In the genomic region with DNA sequence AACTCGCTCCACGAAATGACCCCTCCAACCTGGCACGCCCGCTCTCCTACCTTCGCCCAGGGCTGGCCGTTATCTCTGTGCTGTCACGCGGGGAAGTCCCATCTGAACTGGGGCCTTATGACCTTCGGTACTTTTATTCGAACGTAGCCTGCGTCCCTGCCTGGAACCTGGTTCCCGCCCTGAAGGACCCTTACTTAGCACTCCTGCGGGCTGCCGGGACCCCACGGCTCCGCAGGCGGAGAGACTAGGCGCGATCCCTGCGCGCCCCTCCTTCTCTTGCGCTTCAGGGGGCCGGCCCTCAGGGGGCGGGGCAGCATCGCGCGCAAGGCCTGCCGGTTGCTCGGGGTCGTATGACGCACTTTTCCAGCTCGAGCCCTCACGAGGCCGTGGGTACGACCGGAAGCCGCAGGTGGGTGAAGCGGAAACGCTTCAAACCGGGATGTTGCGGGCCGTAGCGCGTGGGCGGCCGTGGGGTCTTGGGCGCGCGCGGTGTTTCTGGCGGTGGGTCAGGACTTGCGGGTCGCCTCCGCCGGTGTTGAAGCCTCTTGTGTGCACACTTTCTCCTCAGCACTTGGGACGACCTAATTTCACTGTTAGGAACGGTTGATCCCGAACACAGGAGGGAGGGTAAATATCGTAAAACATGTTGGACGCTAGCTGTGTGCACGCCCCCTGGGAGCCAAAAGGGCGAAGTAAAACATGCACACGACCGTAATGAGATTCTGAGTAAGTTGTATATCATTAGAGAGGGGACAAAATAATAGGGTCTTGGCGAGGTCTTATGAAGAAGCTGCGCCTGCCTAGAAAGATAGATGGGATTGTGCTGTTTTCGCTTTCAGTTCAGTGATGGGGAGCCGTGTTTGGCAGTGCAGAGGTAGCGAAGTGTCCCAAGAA, we compare ENCODE assay signal across 8 cellular contexts. TPM values are rescaled to one million over a fixed set of nuclear protein-coding genes. Genes with fewer than 3 reads are reported as not detected.
A peak's percentile ranks its signal among the peaks of the same experiment; 100 is the strongest.
DNase-seq lines count a peak whose midpoint lies in the region; ATAC-seq and TF ChIP-seq lines count a peak whose summit lies in the region.

A gene (plus strand): TSS at position 325 of the 894 bp plus-strand sequence. CDS start 6,991 bp downstream, outside the sequence.
A gene with protein sequence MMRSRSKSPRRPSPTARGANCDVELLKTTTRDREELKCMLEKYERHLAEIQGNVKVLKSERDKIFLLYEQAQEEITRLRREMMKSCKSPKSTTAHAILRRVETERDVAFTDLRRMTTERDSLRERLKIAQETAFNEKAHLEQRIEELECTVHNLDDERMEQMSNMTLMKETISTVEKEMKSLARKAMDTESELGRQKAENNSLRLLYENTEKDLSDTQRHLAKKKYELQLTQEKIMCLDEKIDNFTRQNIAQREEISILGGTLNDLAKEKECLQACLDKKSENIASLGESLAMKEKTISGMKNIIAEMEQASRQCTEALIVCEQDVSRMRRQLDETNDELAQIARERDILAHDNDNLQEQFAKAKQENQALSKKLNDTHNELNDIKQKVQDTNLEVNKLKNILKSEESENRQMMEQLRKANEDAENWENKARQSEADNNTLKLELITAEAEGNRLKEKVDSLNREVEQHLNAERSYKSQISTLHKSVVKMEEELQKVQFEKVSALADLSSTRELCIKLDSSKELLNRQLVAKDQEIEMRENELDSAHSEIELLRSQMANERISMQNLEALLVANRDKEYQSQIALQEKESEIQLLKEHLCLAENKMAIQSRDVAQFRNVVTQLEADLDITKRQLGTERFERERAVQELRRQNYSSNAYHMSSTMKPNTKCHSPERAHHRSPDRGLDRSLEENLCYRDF (minus strand): TSS at position 300 of the 894 bp plus-strand sequence. CDS start 45,503 bp downstream, outside the sequence.

- peaks cover 29 to 33% of the 10 kb centered on the region in 2 donors for H3K4me1 Mint-ChIP-seq in natural killer cell treated with Interleukin-12 subunit alpha and Interleukin-12 subunit beta and Interleukin-15 and Interleukin-18, amount 100 ng/mL, for 72 hours (ENCODE audit: low read depth in 2 of 2)

- peaks cover 6% of the 10 kb centered on the region for H3K36me3 Mint-ChIP-seq in natural killer cell treated with Interleukin-12 subunit alpha and Interleukin-12 subunit beta and Interleukin-15 and Interleukin-18, amount 100 ng/mL, for 72 hours

- peak; percentile 13 for TF ChIP-seq CTCF in fibroblast of pulmonary artery (IDR thresholded peaks at IDR 0.05; ENCODE audit: low read length, missing control alignments)

- peak within 1 kb of the TSS; percentile 64 for H3K4me3 ChIP-seq in fibroblast of pulmonary artery (replicated peaks; ENCODE audit: low read depth, low read length)

- no peak within 1 kb of the TSS for H3K4me3 Mint-ChIP-seq in natural killer cell treated with Interleukin-12 subunit alpha and Interleukin-12 subunit beta and Interleukin-15 and Interleukin-18, amount 100 ng/mL, for 72 hours

- peak within 1 kb of the TSS in 1 of 2 donors; percentile 86 for H3K27ac Mint-ChIP-seq in natural killer cell treated with Interleukin-12 subunit alpha and Interleukin-12 subunit beta and Interleukin-15 and Interleukin-18, amount 100 ng/mL, for 72 hours

- peak; percentile 90 for DNase-seq in ELF-1 (ENCODE audit: low read depth, low spot score)
- peak; percentile 60 for DNase-seq in GOT3 (lab: John Stamatoyannopoulos, UW)
- DNase-seq in LHCN-M2 (ENCODE audit: low read depth): peak; percentile 85
- peak; percentile 91 for DNase-seq in RPMI7951 (ENCODE audit: low read depth)
- DNase-seq in activated T-helper 9 cell treated with anti-CD3 and anti-CD28 coated beads, Interleukin-2, amount 50 U/mL, for 16 hours (ENCODE audit: low read depth): peak; percentile 91
- peak; percentile 89 for DNase-seq in fibroblast of pulmonary artery (ENCODE audit: low read depth)
- DNase-seq in natural killer cell treated with Interleukin-12 subunit alpha and Interleukin-12 subunit beta and Interleukin-15 and Interleukin-18, amount 100 ng/mL, for 72 hours (ENCODE audit: low spot score): peak; percentile 95
- DNase-seq in stimulated activated naive CD8-positive, alpha-beta T cell treated with anti-CD3 and anti-CD28 coated beads, Interleukin-15, Interleukin-2, amounts not matched to agents 100 U/mL and 50 U/mL, for 24 hours: peak; percentile 95

- H3K27me3 Mint-ChIP-seq in natural killer cell treated with Interleukin-12 subunit alpha and Interleukin-12 subunit beta and Interleukin-15 and Interleukin-18, amount 100 ng/mL, for 72 hours: no peaks in the 10 kb centered on the region

- ATAC-seq in natural killer cell treated with Interleukin-12 subunit alpha and Interleukin-12 subunit beta and Interleukin-15 and Interleukin-18, amount 100 ng/mL, for 72 hours: peak; percentile 99 to 100
- peak; percentile 98 for ATAC-seq in stimulated activated naive CD8-positive, alpha-beta T cell treated with anti-CD3 and anti-CD28 coated beads, Interleukin-15, Interleukin-2, amounts not matched to agents 100 U/mL and 50 U/mL, for 24 hours

- no peaks in the 10 kb centered on the region for H3K9me3 Mint-ChIP-seq in natural killer cell treated with Interleukin-12 subunit alpha and Interleukin-12 subunit beta and Interleukin-15 and Interleukin-18, amount 100 ng/mL, for 72 hours

RNA-seq across cellular contexts. Expression of the first gene that starts in this region (rescaled TPM):
- 5.2 and 7.1 TPM in 2 replicates for total RNA-seq in LHCN-M2 (2014; rRNA removed)
- 1.9 TPM for polyA plus RNA-seq in LHCN-M2 (2012)
- 8.3 and 8.4 TPM in 2 replicates for total RNA-seq in RPMI7951 (2014; rRNA removed; shearing (Covaris generic))
- total RNA-seq in natural killer cell treated with Interleukin-12 subunit alpha and Interleukin-12 subunit beta and Interleukin-15 and Interleukin-18, amount 100 ng/mL, for 72 hours: 1 to 10 TPM; 4.2 to 6.7 TPM

RNA-seq across cellular contexts. Expression of the second gene that starts in this region (rescaled TPM):
- 1.5 and 2.5 TPM in 2 replicates for total RNA-seq in LHCN-M2 (2014; rRNA removed)
- polyA plus RNA-seq in LHCN-M2 (2012): 2.0 TPM
- 2.8 and 3.6 TPM in 2 replicates for total RNA-seq in RPMI7951 (2014; rRNA removed; shearing (Covaris generic))
- 1 to 10 TPM; 7.9 to 8.6 TPM for total RNA-seq in natural killer cell treated with Interleukin-12 subunit alpha and Interleukin-12 subunit beta and Interleukin-15 and Interleukin-18, amount 100 ng/mL, for 72 hours

Comparison
In these comparisons a context has a peak if more than half of its experiments do, and no peak if none do; other contexts are left out.
1. Peak in every context shown above with its lines: DNase-seq, ATAC-seq and H3K4me3 ChIP-seq.